ENCODE assay signal across 18 cellular contexts in genomic region chr9:96069821-96070220, GRCh38.
DNase-seq lines count a peak whose midpoint lies in the region; ATAC-seq and TF ChIP-seq lines count a peak whose summit lies in the region.
"Had no signal": no experiment of that assay in that cellular context is flagged by ENCODE, and none has a peak within 500 bp of the region (broad histone marks: within the 10 kb centered on the region; RNA-seq: fewer than 3 reads in every experiment).

No MANE protein-coding gene starts in this region.

- H4K91ac ChIP-seq in neuronal stem cell (ENCODE audit: low read depth, low read length, poor library complexity): no peak overlapping the region

- peak overlapping the region; percentile 73 for H3K27ac ChIP-seq in VCaP
- no peak overlapping the region for H3K27ac ChIP-seq in neuronal stem cell (replicated peaks; ENCODE audit: low read length)
- H3K27ac ChIP-seq in testis: peak overlapping the region; percentile 70 to 79
- H3K27ac ChIP-seq: BLaER1 had no signal

- H4K8ac ChIP-seq in neuronal stem cell (ENCODE audit: low read depth, low read length): no peak overlapping the region

- H3K9ac ChIP-seq in neuronal stem cell (ENCODE audit: low read depth, low read length, poor library complexity): no peak overlapping the region
- H3K9ac ChIP-seq: BLaER1 had no signal

- intact Hi-C loops in testis (cut with DNase I; ENCODE audit: low total_unique reads): no loop called here

- no peak overlapping the region for H2BK12ac ChIP-seq in neuronal stem cell (ENCODE audit: low read length)

- H3K4me3 ChIP-seq in neuronal stem cell (ENCODE audit: low read length in 2 of 2): no peak overlapping the region
- no peak overlapping the region for H3K4me3 ChIP-seq in testis
- H3K4me3 ChIP-seq: BLaER1 had no signal

- no peak overlapping the region for H2BK5ac ChIP-seq in neuronal stem cell (ENCODE audit: low read length)

- no peak overlapping the region for H3K4ac ChIP-seq in neuronal stem cell (ENCODE audit: low read length)

- H3K79me1 ChIP-seq in neuronal stem cell (ENCODE audit: low read depth, low read length): no peaks in the 10 kb centered on the region

- no peak for TF ChIP-seq POLR2A in testis (IDR thresholded peaks at IDR 0.05)

- no peak overlapping the region for H2BK120ac ChIP-seq in neuronal stem cell (ENCODE audit: low read depth, low read length)

- WGBS in neuronal stem cell (ENCODE audit: extremely low coverage in 2 of 2, insufficient read length in 2 of 2, insufficient replicate concordance in 1 of 2), 2 donors: no CpG with 5 or more reads among the region's 7 CpGs
- WGBS in testis, 2 donors: 72 to 80% methylated on average over 7 of the region's 7 CpGs

- H2BK15ac ChIP-seq in neuronal stem cell (ENCODE audit: low read length): no peak overlapping the region

- no peak overlapping the region for H2AFZ ChIP-seq in neuronal stem cell (ENCODE audit: low read length)

- no peak overlapping the region for H3K18ac ChIP-seq in neuronal stem cell (ENCODE audit: low read length)

- H3K4me2 ChIP-seq in neuronal stem cell (ENCODE audit: insufficient read depth, low read length, poor library complexity, severe bottlenecking): no peak overlapping the region
- H3K4me2 ChIP-seq: BLaER1 had no signal

- TF ChIP-seq CTCF in VCaP (conservative IDR thresholded peaks at IDR 0.05) (no peak), testis (IDR thresholded peaks at IDR 0.05) (no peak)

- H3K36me3 ChIP-seq in neuronal stem cell (replicated peaks in 1 of 2; ENCODE audit: control insufficient read depth in 2 of 2, insufficient read depth in 2 of 2, low read length in 2 of 2): no peaks in the 10 kb centered on the region
- H3K36me3 ChIP-seq in testis (ENCODE audit: low read depth, missing control alignments): no peaks in the 10 kb centered on the region
- H3K36me3 ChIP-seq: BE2C, BLaER1 had no signal

- no peak overlapping the region for H3K23ac ChIP-seq in neuronal stem cell (ENCODE audit: low read depth, low read length, poor library complexity)

- ATAC-seq in GM18907 (IDR thresholded peaks at IDR 0.05; ENCODE audit: unreplicated experiment) (no peak), GM21367 (IDR thresholded peaks at IDR 0.05; ENCODE audit: unreplicated experiment) (no peak)
- ATAC-seq: CD8-positive, alpha-beta T cell had no signal

- H3K27me3 ChIP-seq in neuronal stem cell (ENCODE audit: control insufficient read depth in 3 of 3, insufficient read depth in 3 of 3, low read depth in 1 of 3, low read length in 3 of 3): no peaks in the 10 kb centered on the region
- H3K27me3 ChIP-seq in testis: no peaks in the 10 kb centered on the region
- H3K27me3 ChIP-seq: BE2C, BLaER1 had no signal

- DNase-seq in neuronal stem cell (ENCODE audit: low spot score) (no peak), testis (no peak), hepatic stellate cell (ENCODE audit: low spot score) (no peak), OCI-M2 (lab: John Stamatoyannopoulos, UW; ENCODE audit: unreplicated experiment) (no peak)
- DNase-seq: 8988T; ACHN; BE2C; C1 segment of cervical spinal cord; Caco-2; Calu3; CD4-positive, alpha-beta T cell; CD8-positive, alpha-beta T cell; DMS79 treated with DMSO at 0.1 percent for 48 hours; GF-D8 had no signal

- H3K9me3 ChIP-seq in neuronal stem cell (replicated peaks in 1 of 2; ENCODE audit: control insufficient read depth in 2 of 2, insufficient read depth in 1 of 2, low read depth in 1 of 2, low read length in 2 of 2) (no peaks in the 10 kb centered on the region), testis (no peaks in the 10 kb centered on the region)
- H3K9me3 ChIP-seq: BE2C, BLaER1, Caco-2 had no signal

- H3K14ac ChIP-seq in neuronal stem cell (ENCODE audit: low read length): no peak overlapping the region

- peak overlapping the region; percentile 52 for H2AK5ac ChIP-seq in neuronal stem cell (ENCODE audit: low read depth, low read length)

- H3K4me1 ChIP-seq in neuronal stem cell (ENCODE audit: control insufficient read depth in 2 of 2, insufficient read depth in 1 of 2, low read depth in 1 of 2, low read length in 2 of 2) (peaks cover 3 to 6% of the 10 kb centered on the region in 2 donors), testis (peaks cover 71% of the 10 kb centered on the region)
- H3K4me1 ChIP-seq: BE2C had no signal
